ENCODE assay signal across 10 cellular contexts in genomic region chr1:104765115-104765514, GRCh38.
DNase-seq lines count a peak whose midpoint lies in the region; ATAC-seq, FAIRE-seq and TF ChIP-seq lines count a peak whose summit lies in the region.
"Had no signal": no experiment of that assay in that cellular context is flagged by ENCODE, and none has a peak within 500 bp of the region (broad histone marks: within the 10 kb centered on the region; RNA-seq: fewer than 3 reads in every experiment).

No MANE protein-coding gene starts in this region.

- ATAC-seq in GM18907 (IDR thresholded peaks at IDR 0.05; ENCODE audit: unreplicated experiment): peak; percentile 88
- ATAC-seq in HG02610 (IDR thresholded peaks at IDR 0.05; ENCODE audit: unreplicated experiment): peak; percentile 97
- peak; percentile 70 for ATAC-seq in HG03521 (IDR thresholded peaks at IDR 0.05; ENCODE audit: unreplicated experiment)
- no peak for ATAC-seq in HepG2

- DNase-seq in kidney tubule cell (ENCODE audit: low spot score) (peak; percentile 80), NCI-H748 treated with DMSO at 0.1 percent for 48 hours (lab: John Stamatoyannopoulos, UW) (no peak), NCI-H146 (lab: John Stamatoyannopoulos, UW) (no peak), HepG2 (ENCODE audit: low spot score) (no peak), HuH-7 (ENCODE audit: low spot score) (no peak)
- DNase-seq: DMS 273 treated with DMSO at 0.1 percent for 48 hours, HCEC 1CT had no signal

- no peak overlapping the region for H3K4me3 ChIP-seq in HepG2 (replicated peaks in 1 of 3; ENCODE audit: insufficient read depth in 1 of 3, low read depth in 2 of 3, low read length in 3 of 3)

- TF ChIP-seq CTCF in HepG2 (CRISPR knock-in tag; IDR thresholded peaks at IDR 0.05): no peak

- TF ChIP-seq EP300 in HepG2 (IDR thresholded peaks at IDR 0.05; ENCODE audit: low read depth in 2 of 2, low read length in 2 of 2) (no peak), HepG2 (CRISPR knock-in tag; IDR thresholded peaks at IDR 0.05; ENCODE audit: borderline replicate concordance) (no peak)

- H2AFZ ChIP-seq in HepG2 (ENCODE audit: low read length): no peak overlapping the region

- H3K36me3 ChIP-seq in HepG2 (replicated peaks in 1 of 2; ENCODE audit: control insufficient read depth in 1 of 2, insufficient read depth in 2 of 2, low read length in 2 of 2): no peaks in the 10 kb centered on the region

- no peaks in the 10 kb centered on the region for H3K4me1 ChIP-seq in HepG2 (ENCODE audit: insufficient read depth, low read length)

- H3K9me3 ChIP-seq in HepG2 (ENCODE audit: low read length): no peaks in the 10 kb centered on the region

- CTCF ChIA-PET in HepG2 (lab: Yijun Ruan, JAX; ENCODE audit: low intra/inter-chr PET ratio, low total read pairs): no interaction called here

- no peak for FAIRE-seq in HepG2 (lab: Jason Lieb, UNC)

- no peak for TF ChIP-seq RAD21 in HepG2 (CRISPR knock-in tag; IDR thresholded peaks at IDR 0.05)

- H3K27me3 ChIP-seq in HepG2 (ENCODE audit: control insufficient read depth in 1 of 2, insufficient read depth in 2 of 2, low read length in 2 of 2): no peaks in the 10 kb centered on the region

- no TSS peak for BruUV-seq in HepG2 (replicated peaks; lab: Mats Ljungman, UMichigan)

- in situ Hi-C loops in HepG2 (cut with HindIII; ENCODE audit: extremely low pct_ligation_motif_present, low pct_unique_long_range_greater_than_20kb): no loop called here

- POLR2A ChIA-PET in HepG2 (lab: Yijun Ruan, JAX): no interaction called here

- intact Hi-C loops in HepG2 (cut with micrococcal nuclease; ENCODE audit: unreplicated experiment): no loop called here

- TF ChIP-seq POLR2A in HepG2 (IDR thresholded peaks at IDR 0.05; ENCODE audit: insufficient read depth in 1 of 2, low read depth in 2 of 2, low read length in 2 of 2): no peak

- H4K20me1 ChIP-seq in HepG2 (ENCODE audit: insufficient read depth, low read length): no peaks in the 10 kb centered on the region

- no peak overlapping the region for H3K27ac ChIP-seq in HepG2 (ENCODE audit: extremely low read length, insufficient read depth, low read length)

- no peak overlapping the region for H3K4me2 ChIP-seq in HepG2 (ENCODE audit: low read depth, low read length)

- H3K79me2 ChIP-seq in HepG2 (ENCODE audit: insufficient read depth, low read length): no peaks in the 10 kb centered on the region

- WGBS in HepG2 (ENCODE audit: low lambda C conversion rate): 18% methylated on average over 2 of the region's 2 CpGs

- H3K9ac ChIP-seq in HepG2 (ENCODE audit: insufficient read depth, low read depth, low read length): no peak overlapping the region

TF ChIP-seq in HepG2, 621 proteins besides CTCF, POLR2A, EP300 and RAD21:
- TF ChIP-seq ZBTB10 (CRISPR knock-in tag; IDR thresholded peaks at IDR 0.05; ENCODE audit: borderline replicate concordance) (no peak), ZNF225 (CRISPR knock-in tag; IDR thresholded peaks at IDR 0.05) (no peak), ZNF790 (CRISPR knock-in tag; IDR thresholded peaks at IDR 0.05; ENCODE audit: borderline replicate concordance) (no peak), TRIM22 (IDR thresholded peaks at IDR 0.05) (no peak), KDM4B (CRISPR knock-in tag; IDR thresholded peaks at IDR 0.05) (no peak), NFKB2 (CRISPR knock-in tag; IDR thresholded peaks at IDR 0.05; ENCODE audit: borderline replicate concordance) (no peak), RXRB (CRISPR knock-in tag; IDR thresholded peaks at IDR 0.05; ENCODE audit: borderline replicate concordance) (no peak), SMAD9 (CRISPR knock-in tag; IDR thresholded peaks at IDR 0.05) (no peak), ZNF761 (CRISPR knock-in tag; conservative IDR thresholded peaks at IDR 0.05) (no peak), ZNF546 (CRISPR knock-in tag; conservative IDR thresholded peaks at IDR 0.05) (no peak), ZNF343 (CRISPR knock-in tag; IDR thresholded peaks at IDR 0.05) (no peak), MAZ (IDR thresholded peaks at IDR 0.05; ENCODE audit: borderline replicate concordance, low read depth, low read length) (no peak), MAZ (CRISPR knock-in tag; IDR thresholded peaks at IDR 0.05; ENCODE audit: low read depth) (no peak), SALL2 (CRISPR knock-in tag; IDR thresholded peaks at IDR 0.05) (no peak), RFXANK (CRISPR knock-in tag; IDR thresholded peaks at IDR 0.05) (no peak), TAF15 (IDR thresholded peaks at IDR 0.05; ENCODE audit: low read depth, low read length, poor library complexity, severe bottlenecking) (no peak)
- TF ChIP-seq, protein P1, sequence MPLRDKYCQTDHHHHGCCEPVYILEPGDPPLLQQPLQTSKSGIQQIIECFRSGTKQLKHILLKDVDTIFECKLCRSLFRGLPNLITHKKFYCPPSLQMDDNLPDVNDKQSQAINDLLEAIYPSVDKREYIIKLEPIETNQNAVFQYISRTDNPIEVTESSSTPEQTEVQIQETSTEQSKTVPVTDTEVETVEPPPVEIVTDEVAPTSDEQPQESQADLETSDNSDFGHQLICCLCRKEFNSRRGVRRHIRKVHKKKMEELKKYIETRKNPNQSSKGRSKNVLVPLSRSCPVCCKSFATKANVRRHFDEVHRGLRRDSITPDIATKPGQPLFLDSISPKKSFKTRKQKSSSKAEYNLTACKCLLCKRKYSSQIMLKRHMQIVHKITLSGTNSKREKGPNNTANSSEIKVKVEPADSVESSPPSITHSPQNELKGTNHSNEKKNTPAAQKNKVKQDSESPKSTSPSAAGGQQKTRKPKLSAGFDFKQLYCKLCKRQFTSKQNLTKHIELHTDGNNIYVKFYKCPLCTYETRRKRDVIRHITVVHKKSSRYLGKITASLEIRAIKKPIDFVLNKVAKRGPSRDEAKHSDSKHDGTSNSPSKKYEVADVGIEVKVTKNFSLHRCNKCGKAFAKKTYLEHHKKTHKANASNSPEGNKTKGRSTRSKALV (CRISPR knock-in tag; IDR thresholded peaks at IDR 0.05): no peak
- TF ChIP-seq, protein P2, sequence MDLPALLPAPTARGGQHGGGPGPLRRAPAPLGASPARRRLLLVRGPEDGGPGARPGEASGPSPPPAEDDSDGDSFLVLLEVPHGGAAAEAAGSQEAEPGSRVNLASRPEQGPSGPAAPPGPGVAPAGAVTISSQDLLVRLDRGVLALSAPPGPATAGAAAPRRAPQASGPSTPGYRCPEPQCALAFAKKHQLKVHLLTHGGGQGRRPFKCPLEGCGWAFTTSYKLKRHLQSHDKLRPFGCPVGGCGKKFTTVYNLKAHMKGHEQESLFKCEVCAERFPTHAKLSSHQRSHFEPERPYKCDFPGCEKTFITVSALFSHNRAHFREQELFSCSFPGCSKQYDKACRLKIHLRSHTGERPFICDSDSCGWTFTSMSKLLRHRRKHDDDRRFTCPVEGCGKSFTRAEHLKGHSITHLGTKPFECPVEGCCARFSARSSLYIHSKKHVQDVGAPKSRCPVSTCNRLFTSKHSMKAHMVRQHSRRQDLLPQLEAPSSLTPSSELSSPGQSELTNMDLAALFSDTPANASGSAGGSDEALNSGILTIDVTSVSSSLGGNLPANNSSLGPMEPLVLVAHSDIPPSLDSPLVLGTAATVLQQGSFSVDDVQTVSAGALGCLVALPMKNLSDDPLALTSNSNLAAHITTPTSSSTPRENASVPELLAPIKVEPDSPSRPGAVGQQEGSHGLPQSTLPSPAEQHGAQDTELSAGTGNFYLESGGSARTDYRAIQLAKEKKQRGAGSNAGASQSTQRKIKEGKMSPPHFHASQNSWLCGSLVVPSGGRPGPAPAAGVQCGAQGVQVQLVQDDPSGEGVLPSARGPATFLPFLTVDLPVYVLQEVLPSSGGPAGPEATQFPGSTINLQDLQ (CRISPR knock-in tag; IDR thresholded peaks at IDR 0.05): no peak
